8 cellular contexts compared by ENCODE assay signal in the genomic region with DNA sequence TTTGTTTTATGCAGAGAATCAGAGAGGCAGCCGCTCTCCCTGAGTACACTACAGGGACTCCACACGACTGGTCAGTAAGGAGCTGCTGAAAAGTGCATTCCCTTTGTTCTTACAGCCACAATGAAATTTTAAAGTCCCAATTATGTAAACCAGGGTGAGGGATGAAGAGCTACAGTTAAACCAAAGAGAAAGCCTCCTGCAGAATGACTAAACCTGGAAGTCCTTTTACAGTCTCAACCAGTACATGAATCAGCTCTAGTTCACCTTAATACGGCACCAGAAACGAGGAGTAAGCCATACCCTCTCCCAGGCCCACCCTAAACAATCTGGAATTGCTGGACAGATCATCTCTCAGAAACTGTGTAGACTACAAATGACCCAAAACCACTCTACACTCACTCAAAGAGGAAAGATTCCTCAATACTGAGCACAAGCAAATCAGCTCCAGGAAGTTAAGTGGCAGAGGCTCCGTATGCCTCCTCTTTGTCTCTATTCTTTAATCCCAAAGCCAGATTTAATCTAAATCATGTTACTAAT.
A peak's percentile ranks its signal among the peaks of the same experiment; 100 is the strongest.
DNase-seq lines count a peak whose midpoint lies in the region; ATAC-seq and TF ChIP-seq lines count a peak whose summit lies in the region.

No MANE protein-coding gene starts in this region.

- no peaks in the 10 kb centered on the region for H3K9me3 ChIP-seq in suprapubic skin

- WGBS in suprapubic skin, result 8% methylated on average over 5 of the region's 5 CpGs

- H3K27ac ChIP-seq in angular gyrus (ENCODE audit: low read depth, low read length) (peak overlapping the region; percentile 95), suprapubic skin (peak overlapping the region; percentile 92)

- no peaks in the 10 kb centered on the region for H3K27me3 ChIP-seq in suprapubic skin

- H3K4me3 ChIP-seq in suprapubic skin, result peak overlapping the region; percentile 49

- ATAC-seq in GM21576 (IDR thresholded peaks at IDR 0.05; ENCODE audit: unreplicated experiment), result no peak

- peaks cover 62% of the 10 kb centered on the region for H3K4me1 ChIP-seq in suprapubic skin

- no peak for TF ChIP-seq CTCF in suprapubic skin (IDR thresholded peaks at IDR 0.05)

- DNase-seq in NCI-H1105 treated with DMSO at 0.1 percent for 48 hours (lab: John Stamatoyannopoulos, UW), result peak; percentile 46
- no peak for DNase-seq in NCI-H1105 (lab: John Stamatoyannopoulos, UW)
- DNase-seq in kidney tubule cell (ENCODE audit: low spot score), result peak; percentile 62
- DNase-seq in suprapubic skin (ENCODE audit: low spot score in 2 of 2), result no peak
- DNase-seq in NCI-H1694 treated with DMSO at 0.1 percent for 48 hours (lab: John Stamatoyannopoulos, UW), result no peak
- no peak for DNase-seq in central memory CD4-positive, alpha-beta T cell

- no peak for TF ChIP-seq POLR2A in suprapubic skin (IDR thresholded peaks at IDR 0.05)

- no peak for TF ChIP-seq EP300 in suprapubic skin (IDR thresholded peaks at IDR 0.05)

- H3K36me3 ChIP-seq in suprapubic skin, result no peaks in the 10 kb centered on the region

Comparison
In these comparisons a context has a peak if more than half of its experiments do, and no peak if none do; other contexts are left out.
1. DNase-seq: peak in NCI-H1105 treated with DMSO at 0.1 percent for 48 hours (single experiment) and kidney tubule cell (single experiment); none in NCI-H1105 (single experiment), suprapubic skin (0 of 2), NCI-H1694 treated with DMSO at 0.1 percent for 48 hours (single experiment) and central memory CD4-positive, alpha-beta T cell (single experiment).